ENCODE assay signal across 20 cellular contexts in genomic region chr6:46190889-46191288, GRCh38. TPM values are rescaled to one million over a fixed set of nuclear protein-coding genes. Genes with fewer than 3 reads are reported as not detected.
DNase-seq lines count a peak whose midpoint lies in the region; ATAC-seq and TF ChIP-seq lines count a peak whose summit lies in the region.
"Had no signal": no experiment of that assay in that cellular context is flagged by ENCODE, and none has a peak within 500 bp of the region (broad histone marks: within the 10 kb centered on the region; RNA-seq: fewer than 3 reads in every experiment).

No MANE protein-coding gene starts in this region.

- H3K27ac ChIP-seq in OCI-LY3 (ENCODE audit: low read length) (no peak overlapping the region), cardiac muscle cell (peak overlapping the region; percentile 66), thyroid gland (peak overlapping the region; percentile 37 to 83 (median 49))
- H3K27ac ChIP-seq: C4-2B, HL-60, KMS-11, SJSA1 had no signal

- H3K4me1 ChIP-seq in OCI-LY3 (ENCODE audit: low read length) (no peaks in the 10 kb centered on the region), cardiac muscle cell (ENCODE audit: low read depth) (peaks cover 16% of the 10 kb centered on the region), thyroid gland (peaks cover 14 to 34% of the 10 kb centered on the region in 2 donors)

- H2AFZ ChIP-seq in OCI-LY3 (ENCODE audit: low read depth, low read length) = 0 out of 2 replicates have a peak overlapping the region, but pooled peaks have one; percentile 11

- DNase-seq in cardiac muscle cell (ENCODE audit: low read depth in 1 of 2, low spot score in 1 of 2) (peak in 1 of 2 donors; percentile 13), myocyte (ENCODE audit: low read depth) (peak; percentile 30), thyroid gland (peak; percentile 78 to 83), HCEC 1CT (no peak), erythroblast (lab: John Stamatoyannopoulos, UW) (no peak)
- DNase-seq in stimulated activated CD4-positive, alpha-beta T cell treated with anti-CD3 and anti-CD28 coated beads, Interleukin-1b, Interleukin-23, amount 100 ng/mL, for 48 hours = no peak
- DNase-seq: DMS79, H7, MV-4-11, NCI-H1694 treated with DMSO at 0.1 percent for 48 hours, NCI-H2107, NCI-H226, NCI-H524 treated with DMSO at 0.1 percent for 48 hours had no signal

- H3K79me2 ChIP-seq in OCI-LY3 (ENCODE audit: low read length) = no peaks in the 10 kb centered on the region

- no peak for TF ChIP-seq CTCF in OCI-LY3 (IDR thresholded peaks at IDR 0.05; ENCODE audit: low read depth, low read length)
- no peak for TF ChIP-seq CTCF in cardiac muscle cell (IDR thresholded peaks at IDR 0.05; ENCODE audit: low read depth, low read length)
- no peak for TF ChIP-seq CTCF in thyroid gland (IDR thresholded peaks at IDR 0.05)

- H3K9ac ChIP-seq in OCI-LY3 (ENCODE audit: low read length) = no peak overlapping the region
- H3K9ac ChIP-seq: KMS-11 had no signal

- intact Hi-C loops in thyroid gland (cut with DNase I) = no loop called here

- no peak overlapping the region for H3K4me3 ChIP-seq in OCI-LY3 (ENCODE audit: low read length)
- H3K4me3 ChIP-seq in cardiac muscle cell = no peak overlapping the region
- H3K4me3 ChIP-seq in thyroid gland (replicated peaks in 1 of 3) = no peak overlapping the region
- H3K4me3 ChIP-seq: SJSA1 had no signal

- TF ChIP-seq POLR2A in thyroid gland (IDR thresholded peaks at IDR 0.05) (peak in 1 of 2 donors; percentile 25), erythroblast (IDR thresholded peaks at IDR 0.05; ENCODE audit: low read length) (no peak)

- H4K20me1 ChIP-seq in OCI-LY3 (ENCODE audit: insufficient read depth, low read length) = no peaks in the 10 kb centered on the region

- no peaks in the 10 kb centered on the region for H3K36me3 ChIP-seq in OCI-LY3 (replicated peaks; ENCODE audit: low read depth, low read length)
- H3K36me3 ChIP-seq in cardiac muscle cell = no peaks in the 10 kb centered on the region
- no peaks in the 10 kb centered on the region for H3K36me3 ChIP-seq in thyroid gland
- H3K36me3 ChIP-seq: SJSA1 had no signal

- 31 to 40% methylated on average over 4 of the region's 4 CpGs for WGBS in thyroid gland, 2 donors

- H3K4me2 ChIP-seq in OCI-LY3 (ENCODE audit: low read length) = no peak overlapping the region
- H3K4me2 ChIP-seq: KMS-11 had no signal

- ATAC-seq in HG03025 (IDR thresholded peaks at IDR 0.05; ENCODE audit: low FRiP score, unreplicated experiment) = no peak

- H3K9me3 ChIP-seq in OCI-LY3 (ENCODE audit: insufficient read depth, low read length) = no peaks in the 10 kb centered on the region
- no peaks in the 10 kb centered on the region for H3K9me3 ChIP-seq in cardiac muscle cell (ENCODE audit: low read depth)
- no peaks in the 10 kb centered on the region for H3K9me3 ChIP-seq in thyroid gland
- H3K9me3 ChIP-seq: SJSA1 had no signal

- no peaks in the 10 kb centered on the region for H3K27me3 ChIP-seq in OCI-LY3 (ENCODE audit: low read depth, low read length)
- H3K27me3 ChIP-seq in cardiac muscle cell = no peaks in the 10 kb centered on the region
- no peaks in the 10 kb centered on the region for H3K27me3 ChIP-seq in thyroid gland
- H3K27me3 ChIP-seq: SJSA1 had no signal

RNA-seq across cellular contexts. Expression of gene ENPP5, which starts 20.1 kb away (rescaled TPM):
- total RNA-seq in cardiac muscle cell = 2.6 and 3.7 TPM in 2 replicates
- 5.4 and 7.1 TPM in 2 replicates for polyA plus RNA-seq in cardiac muscle cell
- 0.35 and 0.42 TPM in 2 replicates for total RNA-seq in myocyte
- polyA plus RNA-seq in myocyte (2012) = 2.6 TPM
- 100 to 1,000 TPM in 1 of 4 donors, 10 to 100 TPM in 3; 47.7 to 103 (median 57.9) TPM for total RNA-seq in thyroid gland
- total RNA-seq: HT1080 had no signal

Comparison
In these comparisons a context has a peak if more than half of its experiments do, and no peak if none do; other contexts are left out.
1. DNase-seq: peak in myocyte (single experiment) and thyroid gland (2 of 2); none in stimulated activated CD4-positive, alpha-beta T cell treated with anti-CD3 and anti-CD28 coated beads, Interleukin-1b, Interleukin-23, amount 100 ng/mL, for 48 hours (single experiment), HCEC 1CT (single experiment) and erythroblast (0 of 2).
2. RNA of gene ENPP5, which starts 20.1 kb away (total RNA-seq): 47.7 to 103 TPM in thyroid gland; 2.6 to 3.7 TPM in cardiac muscle cell and 0.35 to 0.42 TPM in myocyte; every median in the first group is over 10 times any median in the second.